ENCODE assay signal across 39 cellular contexts in genomic region chrX:111867236-111867635, GRCh38. TPM values are rescaled to one million over a fixed set of nuclear protein-coding genes. Genes with fewer than 3 reads are reported as not detected.
"Had no signal": no experiment of that assay in that cellular context is flagged by ENCODE, and none has a peak within 500 bp of the region (broad histone marks: within the 10 kb centered on the region; RNA-seq: fewer than 3 reads in every experiment).

No MANE protein-coding gene starts in this region.

- H3K27ac Mint-ChIP-seq: activated CD4-positive, alpha-beta memory T cell treated with anti-CD3 and anti-CD28 coated beads, Interleukin-2, amount 10 ng/mL, durations not matched to agents 7 days and 5 days; activated CD4-positive, alpha-beta T cell treated with anti-CD3 and anti-CD28 coated beads for 36 hours; activated CD4-positive, alpha-beta T cell treated with anti-CD3 and anti-CD28 coated beads, Interleukin-2, amount 10 ng/mL, durations not matched to agents 7 days and 5 days; activated CD8-positive, alpha-beta memory T cell treated with anti-CD3 and anti-CD28 coated beads, Interleukin-2, amount 10 ng/mL, durations not matched to agents 7 days and 5 days; activated CD8-positive, alpha-beta T cell treated with anti-CD3 and anti-CD28 coated beads, Interleukin-2, amount 10 ng/mL, durations not matched to agents 7 days and 5 days; activated naive CD4-positive, alpha-beta T cell treated with anti-CD3 and anti-CD28 coated beads for 36 hours; activated naive CD4-positive, alpha-beta T cell treated with anti-CD3 and anti-CD28 coated beads, Interleukin-2, amount 50 U/mL, for 72 hours; activated naive CD8-positive, alpha-beta T cell treated with anti-CD3 and anti-CD28 coated beads for 36 hours; activated T-cell treated with anti-CD3 and anti-CD28 coated beads, Interleukin-2, amount 50 U/mL, for 24 hours; activated T-helper 2 cell treated with anti-CD3 and anti-CD28 coated beads, Interferon-gamma antibody, Interleukin-2, Interleukin-4, amounts not matched to agents 10 μg/mL and 5 μg/mL and 100 μg/mL, durations not matched to agents 14 hours and 24 hours and 36 hours; T-helper 1 cell treated with Interleukin-12 subunit alpha and Interleukin-12 subunit beta and Interleukin-4 antibody, amounts not matched to agents 30 μg/mL and 1 μg/mL, for 36 hours; T-helper 2 cell treated with Interferon-gamma antibody and Interleukin-4, amounts not matched to agents 5 μg/mL and 100 μg/mL, for 36 hours; WTC11 had no signal

- H3K9me3 Mint-ChIP-seq: activated CD4-positive, alpha-beta memory T cell treated with anti-CD3 and anti-CD28 coated beads, Interleukin-2, amount 10 ng/mL, durations not matched to agents 7 days and 5 days; activated CD4-positive, alpha-beta T cell treated with anti-CD3 and anti-CD28 coated beads, Interleukin-2, amount 10 ng/mL, durations not matched to agents 7 days and 5 days; activated naive CD4-positive, alpha-beta T cell treated with anti-CD3 and anti-CD28 coated beads for 36 hours; activated naive CD4-positive, alpha-beta T cell treated with anti-CD3 and anti-CD28 coated beads, Interleukin-2, amount 50 U/mL, for 72 hours; activated naive CD8-positive, alpha-beta T cell treated with anti-CD3 and anti-CD28 coated beads for 36 hours; activated T-cell treated with anti-CD3 and anti-CD28 coated beads, Interleukin-2, amount 50 U/mL, for 24 hours; activated T-helper 2 cell treated with anti-CD3 and anti-CD28 coated beads, Interferon-gamma antibody, Interleukin-2, Interleukin-4, amounts not matched to agents 10 μg/mL and 5 μg/mL and 100 μg/mL, durations not matched to agents 14 hours and 24 hours and 36 hours; central memory CD8-positive, alpha-beta T cell; T-helper 1 cell treated with Interleukin-12 subunit alpha and Interleukin-12 subunit beta and Interleukin-4 antibody, amounts not matched to agents 30 μg/mL and 1 μg/mL, for 36 hours; T-helper 2 cell treated with Interferon-gamma antibody and Interleukin-4, amounts not matched to agents 5 μg/mL and 100 μg/mL, for 36 hours; WTC11 had no signal

- H3K36me3 ChIP-seq: adrenal gland, cardiac muscle cell had no signal

- DNase-seq: activated CD4-positive, alpha-beta memory T cell treated with anti-CD3 and anti-CD28 coated beads, Interleukin-2, amount 10 ng/mL, durations not matched to agents 7 days and 5 days; activated CD4-positive, alpha-beta T cell treated with anti-CD3 and anti-CD28 coated beads for 1 hour; activated CD4-positive, alpha-beta T cell treated with anti-CD3 and anti-CD28 coated beads for 36 hours; activated CD4-positive, alpha-beta T cell treated with anti-CD3 and anti-CD28 coated beads for 48 hours; activated CD4-positive, alpha-beta T cell treated with anti-CD3 and anti-CD28 coated beads, Interleukin-2, amount 10 ng/mL, durations not matched to agents 7 days and 5 days; activated CD4-positive, alpha-beta T cell treated with anti-CD3 and anti-CD28 coated beads, Interleukin-2, amount 50 U/mL, for 48 hours; activated CD4-positive, CD25-positive, alpha-beta regulatory T cell; activated CD8-positive, alpha-beta memory T cell treated with anti-CD3 and anti-CD28 coated beads for 24 hours; activated CD8-positive, alpha-beta memory T cell treated with anti-CD3 and anti-CD28 coated beads, Interleukin-2, amount 10 ng/mL, durations not matched to agents 7 days and 5 days; activated CD8-positive, alpha-beta memory T cell treated with anti-CD3 and anti-CD28 coated beads, Interleukin-2, amount 50 U/mL, for 48 hours; activated CD8-positive, alpha-beta T cell treated with anti-CD3 and anti-CD28 coated beads, Interleukin-2, amount 10 ng/mL, durations not matched to agents 7 days and 5 days; activated effector memory CD4-positive, alpha-beta T cell treated with Interleukin-2 at 50 U/mL for 16 hours; activated gamma-delta T cell treated with Interleukin-2 at 50 U/mL for 16 hours; activated naive CD4-positive, alpha-beta T cell; activated naive CD4-positive, alpha-beta T cell treated with anti-CD3 and anti-CD28 coated beads for 36 hours; activated naive CD4-positive, alpha-beta T cell treated with anti-CD3 and anti-CD28 coated beads, Interleukin-2, amount 50 U/mL, for 16 hours; activated naive CD8-positive, alpha-beta T cell treated with anti-CD3 and anti-CD28 coated beads for 36 hours; activated T-cell treated with anti-CD3 and anti-CD28 coated beads, Interleukin-2, amount 50 U/mL, for 24 hours; activated T-cell treated with anti-CD3 and anti-CD28 coated beads, Interleukin-2, amount 50 U/mL, for 48 hours; adrenal gland; amniotic stem cell; aorta; caudate nucleus; cerebellar nuclear complex; T-helper 1 cell; T-helper 2 cell; T-helper 9 cell had no signal

- H3K9me3 ChIP-seq: adrenal gland had no signal

- H3K27ac ChIP-seq: adrenal gland, cardiac muscle cell, VCaP had no signal

- H3K4me1 Mint-ChIP-seq: central memory CD8-positive, alpha-beta T cell had no signal

- H3K27me3 ChIP-seq: cardiac muscle cell had no signal

- H3K4me3 Mint-ChIP-seq: activated CD4-positive, alpha-beta memory T cell treated with anti-CD3 and anti-CD28 coated beads, Interleukin-2, amount 10 ng/mL, durations not matched to agents 7 days and 5 days; activated CD4-positive, alpha-beta T cell treated with anti-CD3 and anti-CD28 coated beads for 36 hours; activated CD4-positive, alpha-beta T cell treated with anti-CD3 and anti-CD28 coated beads, Interleukin-2, amount 10 ng/mL, durations not matched to agents 7 days and 5 days; activated CD8-positive, alpha-beta memory T cell treated with anti-CD3 and anti-CD28 coated beads, Interleukin-2, amount 10 ng/mL, durations not matched to agents 7 days and 5 days; activated CD8-positive, alpha-beta T cell treated with anti-CD3 and anti-CD28 coated beads, Interleukin-2, amount 10 ng/mL, durations not matched to agents 7 days and 5 days; activated naive CD4-positive, alpha-beta T cell treated with anti-CD3 and anti-CD28 coated beads for 36 hours; activated naive CD8-positive, alpha-beta T cell treated with anti-CD3 and anti-CD28 coated beads for 36 hours; activated T-cell treated with anti-CD3 and anti-CD28 coated beads, Interleukin-2, amount 50 U/mL, for 24 hours; brain; central memory CD8-positive, alpha-beta T cell; T-helper 1 cell treated with Interleukin-12 subunit alpha and Interleukin-12 subunit beta and Interleukin-4 antibody, amounts not matched to agents 30 μg/mL and 1 μg/mL, for 36 hours; T-helper 2 cell treated with Interferon-gamma antibody and Interleukin-4, amounts not matched to agents 5 μg/mL and 100 μg/mL, for 36 hours; WTC11 had no signal

- FAIRE-seq: bronchial epithelial cell, TTC549 had no signal

- H3K4me3 ChIP-seq: adrenal gland, cardiac muscle cell had no signal

- H3K36me3 Mint-ChIP-seq: activated CD8-positive, alpha-beta memory T cell treated with anti-CD3 and anti-CD28 coated beads, Interleukin-2, amount 10 ng/mL, durations not matched to agents 7 days and 5 days; activated naive CD4-positive, alpha-beta T cell treated with anti-CD3 and anti-CD28 coated beads, Interleukin-2, amount 50 U/mL, for 72 hours; activated naive CD8-positive, alpha-beta T cell treated with anti-CD3 and anti-CD28 coated beads for 36 hours; brain; WTC11 had no signal

RNA-seq across cellular contexts. Expression of gene TRPC5OS, which starts 8.7 kb away (rescaled TPM):
- total RNA-seq: activated CD4-positive, alpha-beta memory T cell treated with anti-CD3 and anti-CD28 coated beads, Interleukin-2, amount 10 ng/mL, durations not matched to agents 7 days and 5 days; activated CD4-positive, alpha-beta T cell treated with anti-CD3 and anti-CD28 coated beads for 36 hours; activated CD4-positive, alpha-beta T cell treated with anti-CD3 and anti-CD28 coated beads, Interleukin-2, amount 10 ng/mL, durations not matched to agents 7 days and 5 days; activated CD8-positive, alpha-beta memory T cell treated with anti-CD3 and anti-CD28 coated beads, Interleukin-2, amount 10 ng/mL, durations not matched to agents 7 days and 5 days; activated CD8-positive, alpha-beta T cell treated with anti-CD3 and anti-CD28 coated beads, Interleukin-2, amount 10 ng/mL, durations not matched to agents 7 days and 5 days; activated naive CD4-positive, alpha-beta T cell treated with anti-CD3 and anti-CD28 coated beads for 36 hours; activated naive CD4-positive, alpha-beta T cell treated with anti-CD3 and anti-CD28 coated beads, Interleukin-2, amount 50 U/mL, for 72 hours; activated naive CD8-positive, alpha-beta T cell treated with anti-CD3 and anti-CD28 coated beads for 36 hours; activated T-helper 2 cell treated with anti-CD3 and anti-CD28 coated beads, Interferon-gamma antibody, Interleukin-2, Interleukin-4, amounts not matched to agents 10 μg/mL and 5 μg/mL and 100 μg/mL, durations not matched to agents 14 hours and 24 hours and 36 hours; adrenal gland; aorta; bronchial epithelial cell; cardiac muscle cell; chondrocyte; WTC11 had no signal
